ENCODE assay signal across 17 cellular contexts in the genomic region with DNA sequence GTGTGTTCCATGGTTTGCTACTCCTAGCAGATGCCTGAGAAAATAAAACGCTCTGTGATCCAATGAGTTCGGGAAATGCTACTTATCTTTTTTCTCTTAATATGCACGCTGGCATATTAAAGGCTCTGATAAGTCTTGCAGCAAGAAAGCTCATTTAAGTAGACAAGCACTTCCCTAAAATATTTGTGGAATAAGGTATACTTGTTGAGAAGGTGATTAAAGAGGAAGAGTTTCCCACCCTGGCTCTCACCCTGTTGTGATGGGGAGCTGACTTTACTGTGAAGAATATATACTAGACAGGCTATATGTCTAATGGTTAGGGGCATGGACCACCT.
DNase-seq lines count a peak whose midpoint lies in the region; ATAC-seq and TF ChIP-seq lines count a peak whose summit lies in the region.
"Had no signal": no experiment of that assay in that cellular context is flagged by ENCODE, and none has a peak within 500 bp of the region (broad histone marks: within the 10 kb centered on the region; RNA-seq: fewer than 3 reads in every experiment).

No MANE protein-coding gene starts in this region.

- H2BK120ac ChIP-seq in mesenchymal stem cell (ENCODE audit: low read depth, low read length) = no peak overlapping the region

- 25% methylated on average over 1 of the region's 3 CpGs for WGBS in mesenchymal stem cell
- WGBS in prostate gland = 95% methylated on average over 3 of the region's 3 CpGs

- H3K9ac ChIP-seq in mesenchymal stem cell (ENCODE audit: low read length) (peak overlapping the region; percentile 9), Karpas-422 (ENCODE audit: low read length) (no peak overlapping the region)

- DNase-seq in SJSA1 (ENCODE audit: low read depth in 1 of 2, low spot score in 2 of 2) (no peak), mesenchymal stem cell (no peak), prostate gland (ENCODE audit: low spot score) (peak; percentile 1), ureter (ENCODE audit: low spot score) (peak; percentile 24), Karpas-422 (no peak), SKM-1 treated with dmso at 0.1 percent for 144 hours (lab: John Stamatoyannopoulos, UW; ENCODE audit: unreplicated experiment) (no peak)
- DNase-seq in stimulated activated naive CD8-positive, alpha-beta T cell treated with anti-CD3 and anti-CD28 coated beads, Interleukin-15, Interleukin-2, amounts not matched to agents 100 U/mL and 50 U/mL, for 24 hours = no peak
- DNase-seq: BE2C, COR-L47, DMS79, Kasumi-1, NCI-H1694, NCI-H2081, NCI-H2171, NCI-H526 treated with DMSO at 0.1 percent for 48 hours, OCI-M1 had no signal

- no peaks in the 10 kb centered on the region for H3K9me2 ChIP-seq in Karpas-422 (replicated peaks; ENCODE audit: insufficient read depth, low read length)

- H3K4me2 ChIP-seq in mesenchymal stem cell (ENCODE audit: low read length, poor library complexity, severe bottlenecking) (no peak overlapping the region), Karpas-422 (ENCODE audit: low read depth, low read length, poor library complexity, severe bottlenecking) (no peak overlapping the region)
- H3K4me2 ChIP-seq: A549 had no signal

- no peaks in the 10 kb centered on the region for H3K27me3 ChIP-seq in SJSA1 (replicated peaks)
- no peaks in the 10 kb centered on the region for H3K27me3 ChIP-seq in mesenchymal stem cell (ENCODE audit: control insufficient read depth in 1 of 2, insufficient read depth in 1 of 2, low read length in 2 of 2)
- no peaks in the 10 kb centered on the region for H3K27me3 ChIP-seq in prostate gland (replicated peaks; ENCODE audit: insufficient read depth)
- H3K27me3 ChIP-seq in Karpas-422 (ENCODE audit: low read length) = no peaks in the 10 kb centered on the region
- H3K27me3 ChIP-seq: BE2C had no signal

- no peaks in the 10 kb centered on the region for H4K20me1 ChIP-seq in Karpas-422 (ENCODE audit: insufficient read depth, low read depth, low read length)

- H3K36me3 ChIP-seq in SJSA1 = no peaks in the 10 kb centered on the region
- peaks cover 0 to 2% of the 10 kb centered on the region in 2 experiments for H3K36me3 ChIP-seq in mesenchymal stem cell (ENCODE audit: control insufficient read depth in 1 of 2, insufficient read depth in 2 of 2, low read depth in 1 of 2, low read length in 2 of 2)
- H3K36me3 ChIP-seq in prostate gland = no peaks in the 10 kb centered on the region
- no peaks in the 10 kb centered on the region for H3K36me3 ChIP-seq in Karpas-422 (ENCODE audit: insufficient read depth, low read length)
- H3K36me3 ChIP-seq: BE2C had no signal

- H3K4me1 ChIP-seq in SJSA1 (replicated peaks) (peaks cover 17% of the 10 kb centered on the region), mesenchymal stem cell (ENCODE audit: control insufficient read depth, insufficient read depth, low read depth, low read length) (peaks cover 15% of the 10 kb centered on the region), prostate gland (replicated peaks) (no peaks in the 10 kb centered on the region), Karpas-422 (ENCODE audit: low read length) (no peaks in the 10 kb centered on the region)

- no peak overlapping the region for H2AK5ac ChIP-seq in mesenchymal stem cell (ENCODE audit: low read length, severe bottlenecking)

- H3K14ac ChIP-seq in mesenchymal stem cell (ENCODE audit: low read length in 2 of 2) = no peak overlapping the region

- H2AFZ ChIP-seq in mesenchymal stem cell (ENCODE audit: low read depth, low read length) (no peak overlapping the region), Karpas-422 (ENCODE audit: low read length) (no peak overlapping the region)

- H3K4ac ChIP-seq in mesenchymal stem cell (ENCODE audit: low read depth in 1 of 2, low read length in 2 of 2) = no peak overlapping the region

- no peak for ATAC-seq in stimulated activated naive CD8-positive, alpha-beta T cell treated with anti-CD3 and anti-CD28 coated beads, Interleukin-15, Interleukin-2, amounts not matched to agents 100 U/mL and 50 U/mL, for 24 hours
- ATAC-seq: A549 had no signal

- no peak overlapping the region for H2BK15ac ChIP-seq in mesenchymal stem cell (ENCODE audit: low read depth, poor library complexity, severe bottlenecking)

- no peak overlapping the region for H2BK12ac ChIP-seq in mesenchymal stem cell (ENCODE audit: low read length in 2 of 2)

- H3K79me2 ChIP-seq in Karpas-422 (ENCODE audit: low read length) = no peaks in the 10 kb centered on the region

- TF ChIP-seq CTCF in prostate gland (IDR thresholded peaks at IDR 0.05) = no peak

- H4K91ac ChIP-seq in mesenchymal stem cell (ENCODE audit: low read length) = no peak overlapping the region

- H2BK5ac ChIP-seq in mesenchymal stem cell (ENCODE audit: low read depth, low read length, poor library complexity, severe bottlenecking) = no peak overlapping the region

- H3K9me3 ChIP-seq in SJSA1 (replicated peaks) (no peaks in the 10 kb centered on the region), mesenchymal stem cell (ENCODE audit: control insufficient read depth, low read length) (peaks cover 7% of the 10 kb centered on the region), prostate gland (no peaks in the 10 kb centered on the region), Karpas-422 (ENCODE audit: low read length) (no peaks in the 10 kb centered on the region)
- H3K9me3 ChIP-seq: BE2C had no signal

- no peak overlapping the region for H3K23ac ChIP-seq in mesenchymal stem cell (ENCODE audit: low read length in 2 of 2)

- no peak for TF ChIP-seq POLR2A in prostate gland (IDR thresholded peaks at IDR 0.05)

- no peak overlapping the region for H3K18ac ChIP-seq in mesenchymal stem cell (ENCODE audit: low read depth in 1 of 2, low read length in 2 of 2)

- H4K8ac ChIP-seq in mesenchymal stem cell (ENCODE audit: low read length) = no peak overlapping the region

- no peaks in the 10 kb centered on the region for H3K79me1 ChIP-seq in mesenchymal stem cell (replicated peaks; ENCODE audit: low read length, poor library complexity, severe bottlenecking)

- intact Hi-C loops in prostate gland (cut with DNase I) = loop anchor here (10.0 kb wide), 1 partner anchor 202 kb away; no protein-coding TSS in a partner anchor

- no peak overlapping the region for H3K4me3 ChIP-seq in SJSA1
- H3K4me3 ChIP-seq in mesenchymal stem cell (ENCODE audit: insufficient read depth in 1 of 2, low read depth in 1 of 2, low read length in 2 of 2) = no peak overlapping the region
- H3K4me3 ChIP-seq in prostate gland = no peak overlapping the region
- no peak overlapping the region for H3K4me3 ChIP-seq in Karpas-422 (ENCODE audit: low read length)
- H3K4me3 ChIP-seq: A549 had no signal

- H3K27ac ChIP-seq in SJSA1 (0 out of 2 replicates have a peak overlapping the region, but pooled peaks have one; percentile 25), mesenchymal stem cell (ENCODE audit: low read length, poor library complexity, severe bottlenecking) (no peak overlapping the region), prostate gland (no peak overlapping the region), Karpas-422 (ENCODE audit: low read length) (no peak overlapping the region)
- H3K27ac ChIP-seq: A549 had no signal

Comparison
In these comparisons a context has a peak if more than half of its experiments do, and no peak if none do; other contexts are left out.
1. DNase-seq: peak in prostate gland (single experiment) and ureter (single experiment); none in SJSA1 (0 of 2), mesenchymal stem cell (single experiment), Karpas-422 (single experiment), SKM-1 treated with dmso at 0.1 percent for 144 hours (single experiment) and stimulated activated naive CD8-positive, alpha-beta T cell treated with anti-CD3 and anti-CD28 coated beads, Interleukin-15, Interleukin-2, amounts not matched to agents 100 U/mL and 50 U/mL, for 24 hours (single experiment).